In the genomic region with DNA sequence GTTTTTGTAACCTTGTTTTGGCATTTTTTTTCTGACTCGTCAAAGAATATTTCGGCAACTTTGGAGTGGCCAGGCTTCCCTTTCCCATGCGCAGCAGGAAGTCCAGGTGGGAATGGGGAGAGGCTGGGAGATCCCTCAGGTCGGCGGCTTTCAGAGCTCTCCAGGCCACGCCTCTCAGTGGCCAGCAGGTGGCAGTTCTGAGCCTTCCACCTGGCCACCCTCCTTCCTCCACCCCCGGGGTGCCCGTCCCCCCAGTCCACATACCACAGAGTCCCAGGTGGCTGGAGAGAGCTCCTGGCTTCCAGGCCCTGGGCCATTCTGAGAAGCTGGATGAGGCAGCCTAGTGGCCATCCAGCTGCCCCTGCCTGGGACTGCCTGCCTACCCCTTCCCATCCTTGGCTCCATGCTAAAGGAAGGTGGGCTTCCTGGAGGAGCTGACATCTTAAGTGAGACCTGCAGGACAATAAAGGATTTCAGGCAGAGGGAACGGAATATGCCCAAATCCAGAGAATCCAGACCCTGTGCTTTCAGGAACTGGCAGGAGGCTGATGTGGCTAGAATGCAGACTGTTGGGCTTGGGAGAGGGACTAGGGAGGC, we compare ENCODE assay signal across 1 cellular context.
TF ChIP-seq lines count a peak whose summit lies in the region.

No MANE protein-coding gene starts in this region.

TF ChIP-seq in K562, 482 proteins besides CTCF, POLR2A, EP300 and RAD21 (continued from another document):
- TF ChIP-seq, protein P1, sequence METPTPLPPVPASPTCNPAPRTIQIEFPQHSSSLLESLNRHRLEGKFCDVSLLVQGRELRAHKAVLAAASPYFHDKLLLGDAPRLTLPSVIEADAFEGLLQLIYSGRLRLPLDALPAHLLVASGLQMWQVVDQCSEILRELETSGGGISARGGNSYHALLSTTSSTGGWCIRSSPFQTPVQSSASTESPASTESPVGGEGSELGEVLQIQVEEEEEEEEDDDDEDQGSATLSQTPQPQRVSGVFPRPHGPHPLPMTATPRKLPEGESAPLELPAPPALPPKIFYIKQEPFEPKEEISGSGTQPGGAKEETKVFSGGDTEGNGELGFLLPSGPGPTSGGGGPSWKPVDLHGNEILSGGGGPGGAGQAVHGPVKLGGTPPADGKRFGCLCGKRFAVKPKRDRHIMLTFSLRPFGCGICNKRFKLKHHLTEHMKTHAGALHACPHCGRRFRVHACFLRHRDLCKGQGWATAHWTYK (CRISPR knock-in tag; IDR thresholded peaks at IDR 0.05), result no peak
- no peak for TF ChIP-seq MCM7 (IDR thresholded peaks at IDR 0.05)
- TF ChIP-seq, protein P2, sequence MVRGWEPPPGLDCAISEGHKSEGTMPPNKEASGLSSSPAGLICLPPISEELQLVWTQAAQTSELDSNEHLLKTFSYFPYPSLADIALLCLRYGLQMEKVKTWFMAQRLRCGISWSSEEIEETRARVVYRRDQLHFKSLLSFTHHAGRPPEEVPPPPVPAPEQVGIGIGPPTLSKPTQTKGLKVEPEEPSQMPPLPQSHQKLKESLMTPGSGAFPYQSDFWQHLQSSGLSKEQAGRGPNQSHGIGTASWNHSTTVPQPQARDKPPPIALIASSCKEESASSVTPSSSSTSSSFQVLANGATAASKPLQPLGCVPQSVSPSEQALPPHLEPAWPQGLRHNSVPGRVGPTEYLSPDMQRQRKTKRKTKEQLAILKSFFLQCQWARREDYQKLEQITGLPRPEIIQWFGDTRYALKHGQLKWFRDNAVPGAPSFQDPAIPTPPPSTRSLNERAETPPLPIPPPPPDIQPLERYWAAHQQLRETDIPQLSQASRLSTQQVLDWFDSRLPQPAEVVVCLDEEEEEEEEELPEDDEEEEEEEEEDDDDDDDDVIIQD (CRISPR knock-in tag; IDR thresholded peaks at IDR 0.05), result no peak
- no peak for TF ChIP-seq PPARD (CRISPR knock-in tag; IDR thresholded peaks at IDR 0.05)
TF ChIP-seq in K562: peak in this region for 7.
